Comparison of ENCODE assay signal across 1 cellular context in the genomic region with DNA sequence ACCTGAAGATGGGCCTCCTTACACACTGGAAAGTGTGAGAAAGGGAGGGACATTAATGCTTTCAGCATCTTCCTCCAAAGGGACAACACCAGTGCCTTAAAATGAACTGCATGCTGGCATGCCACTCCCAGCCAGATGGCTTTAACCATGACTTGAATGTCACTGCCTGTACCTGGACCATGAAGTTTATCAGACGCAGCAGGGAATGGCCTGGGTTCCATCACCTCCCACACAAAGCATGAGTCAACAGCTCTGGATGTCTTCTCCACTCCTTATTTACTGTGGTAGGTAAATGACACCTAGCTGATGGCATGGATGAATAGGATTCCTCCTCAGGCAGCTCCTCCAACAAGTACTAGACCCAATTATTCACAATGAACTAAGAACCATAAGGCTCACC.
TF ChIP-seq lines count a peak whose summit lies in the region.

No MANE protein-coding gene starts in this region.

TF ChIP-seq in K562, 482 proteins besides CTCF, POLR2A, EP300 and RAD21 (continued from another document):
- TF ChIP-seq, protein P1, sequence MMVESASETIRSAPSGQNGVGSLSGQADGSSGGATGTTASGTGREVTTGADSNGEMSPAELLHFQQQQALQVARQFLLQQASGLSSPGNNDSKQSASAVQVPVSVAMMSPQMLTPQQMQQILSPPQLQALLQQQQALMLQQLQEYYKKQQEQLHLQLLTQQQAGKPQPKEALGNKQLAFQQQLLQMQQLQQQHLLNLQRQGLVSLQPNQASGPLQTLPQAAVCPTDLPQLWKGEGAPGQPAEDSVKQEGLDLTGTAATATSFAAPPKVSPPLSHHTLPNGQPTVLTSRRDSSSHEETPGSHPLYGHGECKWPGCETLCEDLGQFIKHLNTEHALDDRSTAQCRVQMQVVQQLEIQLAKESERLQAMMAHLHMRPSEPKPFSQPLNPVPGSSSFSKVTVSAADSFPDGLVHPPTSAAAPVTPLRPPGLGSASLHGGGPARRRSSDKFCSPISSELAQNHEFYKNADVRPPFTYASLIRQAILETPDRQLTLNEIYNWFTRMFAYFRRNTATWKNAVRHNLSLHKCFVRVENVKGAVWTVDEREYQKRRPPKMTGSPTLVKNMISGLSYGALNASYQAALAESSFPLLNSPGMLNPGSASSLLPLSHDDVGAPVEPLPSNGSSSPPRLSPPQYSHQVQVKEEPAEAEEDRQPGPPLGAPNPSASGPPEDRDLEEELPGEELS (CRISPR knock-in tag; IDR thresholded peaks at IDR 0.05; ENCODE audit: borderline replicate concordance): no peak
- TF ChIP-seq SETDB1 (IDR thresholded peaks at IDR 0.05; ENCODE audit: low read length) (no peak), KAT7 (CRISPR knock-in tag; IDR thresholded peaks at IDR 0.05; ENCODE audit: borderline replicate concordance) (no peak)
